Comparison of ENCODE assay signal across 8 cellular contexts in genomic region chr12:67269632-67270578, GRCh38. TPM values are rescaled to one million over a fixed set of nuclear protein-coding genes. Genes with fewer than 3 reads are reported as not detected.
DNase-seq lines count a peak whose midpoint lies in the region; ATAC-seq lines count a peak whose summit lies in the region.

No MANE protein-coding gene starts in this region.

- peak; percentile 6 for ATAC-seq in HG02852 (IDR thresholded peaks at IDR 0.05; ENCODE audit: unreplicated experiment)

- DNase-seq in NCI-H1436 (lab: John Stamatoyannopoulos, UW) (peak; percentile 19), NCI-H1436 treated with DMSO at 0.1 percent for 48 hours (lab: John Stamatoyannopoulos, UW) (no peak), NCI-H2107 (lab: John Stamatoyannopoulos, UW) (peak; percentile 16), dermis blood vessel endothelial cell (peak; percentile 51), medulla oblongata (ENCODE audit: extremely low spot score) (peak; percentile 54)
- peak; percentile 49 for DNase-seq in activated CD4-positive, alpha-beta T cell treated with anti-CD3 and anti-CD28 coated beads, Interleukin-2, amount 50 U/mL, for 1 hour
- peak; percentile 9 for DNase-seq in stimulated activated CD8-positive, alpha-beta memory T cell treated with anti-CD3 and anti-CD28 coated beads, Interleukin-15, amount 100 ng/mL, for 1 hour (ENCODE audit: low read depth)

RNA-seq across cellular contexts. Expression of gene CAND1, which starts 0.7 kb away (rescaled TPM):
- total RNA-seq in dermis blood vessel endothelial cell: 110 and 162 TPM in 2 replicates
